ENCODE assay signal across 22 cellular contexts in genomic region chr7:54940748-54941147, GRCh38.
A peak's percentile ranks its signal among the peaks of the same experiment; 100 is the strongest.
DNase-seq lines count a peak whose midpoint lies in the region; ATAC-seq and TF ChIP-seq lines count a peak whose summit lies in the region.
"Had no signal": no experiment of that assay in that cellular context is flagged by ENCODE, and none has a peak within 500 bp of the region (broad histone marks: within the 10 kb centered on the region; RNA-seq: fewer than 3 reads in every experiment).

No MANE protein-coding gene starts in this region.

- TF ChIP-seq CTCF in fibroblast of villous mesenchyme (IDR thresholded peaks at IDR 0.05; ENCODE audit: insufficient read depth, low read depth, low read length), result no peak

- ATAC-seq in SK-N-SH treated with all-trans-retinoic acid at 6 μM for 48 hours, result no peak
- ATAC-seq: A549, GM12878, GM23338 had no signal

- DNase-seq in M059J (ENCODE audit: low read depth) (peak; percentile 46), dedifferentiated amniotic fluid mesenchymal stem cell (ENCODE audit: extremely low spot score) (peak; percentile 9), fibroblast of villous mesenchyme (ENCODE audit: low read depth) (peak; percentile 28), NCI-H1930 (lab: John Stamatoyannopoulos, UW) (no peak)
- no peak for DNase-seq in effector CD4-positive, alpha-beta T cell
- DNase-seq: 8988T; ACHN; AML-193; BE2C; CD4-positive, alpha-beta T cell; CD8-positive, alpha-beta memory T cell; DMS 273 treated with DMSO at 0.1 percent for 48 hours; DMS79; EL; GDM1; H7; HCEC 1CT had no signal

- H3K4me3 ChIP-seq in fibroblast of villous mesenchyme (ENCODE audit: low read depth, low read length), result no peak overlapping the region
- H3K4me3 ChIP-seq: A549; BLaER1 treated with 17β-estradiol and CSF1 and Interleukin-3, amounts not matched to agents 10 nM and 100 nM; GM12878; GM23338 had no signal

TF ChIP-seq in SK-N-SH treated with all-trans-retinoic acid at 6 μM for 48 hours, 23 proteins besides CTCF, POLR2A, EP300 and RAD21:
- TF ChIP-seq POU6F1 (CRISPR knock-in tag; IDR thresholded peaks at IDR 0.05; ENCODE audit: borderline replicate concordance, low read depth) (no peak), OSR1 (CRISPR knock-in tag; IDR thresholded peaks at IDR 0.05) (no peak), TOX (CRISPR knock-in tag; IDR thresholded peaks at IDR 0.05; ENCODE audit: borderline replicate concordance) (no peak)
TF ChIP-seq in SK-N-SH treated with all-trans-retinoic acid at 6 μM for 48 hours: peak in this region for 0.

Comparison
In these comparisons a context has a peak if more than half of its experiments do, and no peak if none do; other contexts are left out.
1. DNase-seq: peak in M059J (single experiment), dedifferentiated amniotic fluid mesenchymal stem cell (single experiment) and fibroblast of villous mesenchyme (single experiment); none in NCI-H1930 (0 of 2) and effector CD4-positive, alpha-beta T cell (single experiment).